11 cellular contexts compared by ENCODE assay signal in the genomic region with DNA sequence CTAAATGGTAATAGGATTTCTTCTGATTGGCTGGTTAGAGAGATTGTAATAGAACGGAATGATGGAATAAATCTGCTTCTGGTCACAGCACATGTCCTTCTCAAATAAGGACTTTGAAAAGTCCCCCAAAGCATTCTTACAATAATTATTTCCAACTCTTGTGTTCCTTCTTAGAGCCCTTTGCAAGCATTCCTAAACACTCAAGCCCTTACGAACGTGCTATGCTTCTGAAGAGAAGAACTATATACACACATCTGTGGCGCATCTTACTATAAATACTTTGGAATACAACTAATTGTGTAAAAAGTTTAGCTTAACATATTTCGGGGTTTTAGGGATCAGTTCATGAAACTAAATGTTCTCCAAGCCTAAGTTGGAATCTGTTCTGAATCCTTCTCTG. TPM values are rescaled to one million over a fixed set of nuclear protein-coding genes. Genes with fewer than 3 reads are reported as not detected.
DNase-seq lines count a peak whose midpoint lies in the region; ATAC-seq and TF ChIP-seq lines count a peak whose summit lies in the region.
"Had no signal": no experiment of that assay in that cellular context is flagged by ENCODE, and none has a peak within 500 bp of the region (broad histone marks: within the 10 kb centered on the region; RNA-seq: fewer than 3 reads in every experiment).

No MANE protein-coding gene starts in this region.

- H3K36me3 ChIP-seq in OCI-LY3 (replicated peaks; ENCODE audit: low read depth, low read length) (no peaks in the 10 kb centered on the region), mucosa of rectum (ENCODE audit: control insufficient read depth in 2 of 2, insufficient read depth in 2 of 2, low read length in 2 of 2) (no peaks in the 10 kb centered on the region), upper lobe of left lung (no peaks in the 10 kb centered on the region)

- no peak for TF ChIP-seq CTCF in OCI-LY3 (IDR thresholded peaks at IDR 0.05; ENCODE audit: low read depth, low read length)
- TF ChIP-seq CTCF in chondrocyte (IDR thresholded peaks at IDR 0.05), result no peak
- no peak for TF ChIP-seq CTCF in upper lobe of left lung (IDR thresholded peaks at IDR 0.05)

- H3K4me1 Mint-ChIP-seq in chondrocyte (ENCODE audit: low read depth), result peaks cover 79% of the 10 kb centered on the region

- H3K4me2 ChIP-seq in OCI-LY3 (ENCODE audit: low read length), result peak overlapping the region; percentile 67

- H3K4me3 ChIP-seq in OCI-LY3 (ENCODE audit: low read length) (no peak overlapping the region), mucosa of rectum (ENCODE audit: low read length in 2 of 2) (no peak overlapping the region), upper lobe of left lung (no peak overlapping the region)

- no peaks in the 10 kb centered on the region for H3K9me3 ChIP-seq in OCI-LY3 (ENCODE audit: insufficient read depth, low read length)
- no peaks in the 10 kb centered on the region for H3K9me3 ChIP-seq in mucosa of rectum (ENCODE audit: control insufficient read depth in 2 of 2, low read length in 2 of 2)
- no peaks in the 10 kb centered on the region for H3K9me3 ChIP-seq in upper lobe of left lung

- ATAC-seq in upper lobe of left lung (ENCODE audit: low FRiP score in 2 of 2) (no peak), HG02642 (IDR thresholded peaks at IDR 0.05; ENCODE audit: poor library complexity, unreplicated experiment) (no peak)

- H3K9me3 Mint-ChIP-seq in chondrocyte (ENCODE audit: low read depth), result no peaks in the 10 kb centered on the region
- H3K9me3 Mint-ChIP-seq: T-helper 1 cell treated with Interleukin-12 subunit alpha and Interleukin-12 subunit beta and Interleukin-4 antibody, amounts not matched to agents 30 μg/mL and 1 μg/mL, for 36 hours had no signal

- WGBS in upper lobe of left lung, 2 donors, result 55 to 63% methylated on average over 5 of the region's 5 CpGs

- H3K27ac ChIP-seq in OCI-LY3 (ENCODE audit: low read length), result peak overlapping the region; percentile 88
- H3K27ac ChIP-seq in mucosa of rectum (ENCODE audit: low read depth in 2 of 2, low read length in 2 of 2), result peak overlapping the region; percentile 65 to 80
- H3K27ac ChIP-seq in upper lobe of left lung, result peak overlapping the region; percentile 51 to 82 (median 72)

- no peak for TF ChIP-seq EP300 in upper lobe of left lung (IDR thresholded peaks at IDR 0.05)

- H3K27me3 Mint-ChIP-seq in chondrocyte (ENCODE audit: low read depth), result no peaks in the 10 kb centered on the region

- DNase-seq in chondrocyte (ENCODE audit: low spot score) (no peak), upper lobe of left lung (no peak), COLO668 (lab: John Stamatoyannopoulos, UW; ENCODE audit: unreplicated experiment) (no peak), activated gamma-delta T cell (lab: John Stamatoyannopoulos, UW) (no peak)
- DNase-seq: effector CD8-positive, alpha-beta T cell; NCI-H524 treated with DMSO at 0.1 percent for 48 hours; stimulated activated CD4-positive, alpha-beta T cell treated with anti-CD3 and anti-CD28 coated beads, Interleukin-12 subunit alpha, Interleukin-12 subunit beta, amount 100 ng/mL, for 4 hours had no signal

- TF ChIP-seq POLR2A in upper lobe of left lung (IDR thresholded peaks at IDR 0.05), result no peak

- H3K27ac Mint-ChIP-seq in chondrocyte (ENCODE audit: unreplicated experiment), result peak overlapping the region; percentile 98
- H3K27ac Mint-ChIP-seq: T-helper 1 cell treated with Interleukin-12 subunit alpha and Interleukin-12 subunit beta and Interleukin-4 antibody, amounts not matched to agents 30 μg/mL and 1 μg/mL, for 36 hours had no signal

- peaks cover 33% of the 10 kb centered on the region for H3K4me1 ChIP-seq in OCI-LY3 (ENCODE audit: low read length)
- H3K4me1 ChIP-seq in mucosa of rectum (ENCODE audit: control insufficient read depth in 2 of 2, insufficient read depth in 2 of 2, low read length in 2 of 2), result peaks cover 0 to 4% of the 10 kb centered on the region in 2 donors
- peaks cover 22 to 42% (median 32%) of the 10 kb centered on the region in 4 donors for H3K4me1 ChIP-seq in upper lobe of left lung

- peaks cover 47% of the 10 kb centered on the region for H3K79me2 ChIP-seq in OCI-LY3 (ENCODE audit: low read length)

- H3K27me3 ChIP-seq in OCI-LY3 (ENCODE audit: low read depth, low read length) (no peaks in the 10 kb centered on the region), mucosa of rectum (ENCODE audit: control insufficient read depth in 2 of 2, insufficient read depth in 2 of 2, low read length in 2 of 2) (no peaks in the 10 kb centered on the region), upper lobe of left lung (no peaks in the 10 kb centered on the region)

- peak overlapping the region; percentile 61 for H3K4me3 Mint-ChIP-seq in chondrocyte (ENCODE audit: unreplicated experiment)
- H3K4me3 Mint-ChIP-seq: T-helper 1 cell treated with Interleukin-12 subunit alpha and Interleukin-12 subunit beta and Interleukin-4 antibody, amounts not matched to agents 30 μg/mL and 1 μg/mL, for 36 hours had no signal

- no peaks in the 10 kb centered on the region; the same call in 1 of the 2 replicates for H4K20me1 ChIP-seq in OCI-LY3 (ENCODE audit: insufficient read depth, low read length)

- H2AFZ ChIP-seq in OCI-LY3 (ENCODE audit: low read depth, low read length), result no peak overlapping the region

- peaks cover 1% of the 10 kb centered on the region for H3K36me3 Mint-ChIP-seq in chondrocyte (ENCODE audit: low read depth)

- H3K9ac ChIP-seq in OCI-LY3 (ENCODE audit: low read length) (peak overlapping the region; percentile 55; the same call in 1 of the 2 replicates), mucosa of rectum (ENCODE audit: low read depth in 1 of 2, low read length in 2 of 2) (peak overlapping the region in 1 of 2 donors; percentile 26)

RNA-seq across cellular contexts. Expression of gene CLIC4, which starts 25.6 kb away (rescaled TPM):
- total RNA-seq in chondrocyte (282 to 430 TPM (median 411 TPM) in 3 replicates), upper lobe of left lung (100 to 1,000 TPM in 4 of 6 donors, 10 to 100 TPM in 2; 44.0 to 234 (median 147) TPM)
